8 cellular contexts compared by ENCODE assay signal in genomic region chr1:231337043-231337471, GRCh38. TPM values are rescaled to one million over a fixed set of nuclear protein-coding genes. Genes with fewer than 3 reads are reported as not detected.
DNase-seq lines count a peak whose midpoint lies in the region; ATAC-seq, FAIRE-seq and TF ChIP-seq lines count a peak whose summit lies in the region.

No MANE protein-coding gene starts in this region.

- DNase-seq in A549 (ENCODE audit: low read depth in 1 of 2, low spot score in 1 of 2) (no peak), breast epithelium (ENCODE audit: low spot score in 2 of 2) (peak in 1 of 2 donors; percentile 56), lower leg skin (ENCODE audit: low spot score in 2 of 2) (no peak), tibial artery (peak in 1 of 2 donors; percentile 68), NCI-H1930 (lab: John Stamatoyannopoulos, UW) (no peak), cortex of kidney (lab: John Stamatoyannopoulos, UW) (no peak)

- ATAC-seq in A549 (peak; percentile 37 to 54), GM19397 (IDR thresholded peaks at IDR 0.05; ENCODE audit: unreplicated experiment) (peak; percentile 4)

- TF ChIP-seq CTCF in A549 (IDR thresholded peaks at IDR 0.05), result no peak
- no peak for TF ChIP-seq CTCF in breast epithelium (IDR thresholded peaks at IDR 0.05)
- no peak for TF ChIP-seq CTCF in lower leg skin (IDR thresholded peaks at IDR 0.05)
- TF ChIP-seq CTCF in tibial artery (IDR thresholded peaks at IDR 0.05), result no peak

- no peak for FAIRE-seq in A549 (lab: Jason Lieb, UNC)

- H3K4me2 ChIP-seq in A549, result peak overlapping the region; percentile 93

- H3K4me3 ChIP-seq in A549 (peak overlapping the region; percentile 82), breast epithelium (peak overlapping the region; percentile 72 to 88 (median 77)), lower leg skin (ENCODE audit: low read depth, poor library complexity, severe bottlenecking) (peak overlapping the region; percentile 92), tibial artery (peak overlapping the region; percentile 93 to 97)

- 7% methylated on average over 12 of the region's 32 CpGs for WGBS in A549 (ENCODE audit: missing lambda C conversion rate)
- WGBS in lower leg skin, 2 donors, result 1% methylated on average over 22 to 28 of the region's 32 CpGs

- POLR2A ChIA-PET in A549 (lab: Yijun Ruan, JAX), result interaction anchor here (1.0 to 1.8 kb wide), 5 partner anchors 12 to 694 kb away, joined by 3 to 6 read pairs (median 5); no protein-coding TSS in a partner anchor

- TF ChIP-seq POLR2A in A549 (IDR thresholded peaks at IDR 0.05; ENCODE audit: low read length) (no peak), breast epithelium (IDR thresholded peaks at IDR 0.05) (no peak), lower leg skin (IDR thresholded peaks at IDR 0.05) (no peak)

- no peak for TF ChIP-seq RAD21 in A549 (conservative IDR thresholded peaks at IDR 0.05 in 1 of 2, IDR thresholded peaks at IDR 0.05 in 1 of 2)

- H3K4me1 ChIP-seq in A549 (peaks cover 46% of the 10 kb centered on the region), breast epithelium (peaks cover 0 to 21% of the 10 kb centered on the region in 2 donors), tibial artery (peaks cover 5 to 59% (median 41%) of the 10 kb centered on the region in 4 donors)

- no peaks in the 10 kb centered on the region for H3K27me3 ChIP-seq in breast epithelium
- H3K27me3 ChIP-seq in tibial artery, result no peaks in the 10 kb centered on the region

- CTCF ChIA-PET in A549 (lab: Yijun Ruan, JAX), result interaction anchor here (0.7 to 2.0 kb wide), 4 partner anchors 14 to 270 kb away, joined by 3 to 9 read pairs (median 4); no protein-coding TSS in a partner anchor

- H3K27ac ChIP-seq in A549 (peak overlapping the region; percentile 91 to 95), KOPT-K1 (ENCODE audit: low read depth, low read length, poor library complexity, severe bottlenecking) (peak overlapping the region; percentile 80), breast epithelium (peak overlapping the region; percentile 97 to 98), tibial artery (peak overlapping the region; percentile 79 to 89)

- peaks cover 44% of the 10 kb centered on the region for H3K36me3 ChIP-seq in KOPT-K1 (ENCODE audit: insufficient read depth, low read length)
- no peaks in the 10 kb centered on the region for H3K36me3 ChIP-seq in breast epithelium
- peaks cover 0 to 5% (median 3%) of the 10 kb centered on the region in 3 donors for H3K36me3 ChIP-seq in tibial artery

- no peaks in the 10 kb centered on the region for H3K9me3 ChIP-seq in A549
- H3K9me3 ChIP-seq in KOPT-K1 (ENCODE audit: insufficient read depth, low read length, poor library complexity, severe bottlenecking), result no peaks in the 10 kb centered on the region
- no peaks in the 10 kb centered on the region for H3K9me3 ChIP-seq in breast epithelium
- no peaks in the 10 kb centered on the region for H3K9me3 ChIP-seq in tibial artery

- intact Hi-C loops in breast epithelium (cut with DNase I; ENCODE audit: low total_unique reads), result no loop called here
- intact Hi-C loops in lower leg skin (cut with DNase I; ENCODE audit: low total_unique reads), result no loop called here
- intact Hi-C loops in tibial artery (cut with DNase I; ENCODE audit: low total_unique reads), result loop anchor here (5.0 kb wide), 1 partner anchor 195 kb away; no protein-coding TSS in a partner anchor

- TF ChIP-seq EP300 in A549 (IDR thresholded peaks at IDR 0.05), result no peak

TF ChIP-seq in A549, 52 proteins besides CTCF, POLR2A, EP300 and RAD21:
- TF ChIP-seq NFE2L2 (conservative IDR thresholded peaks at IDR 0.05; ENCODE audit: low read length), result no peak
- TF ChIP-seq KDM5A (IDR thresholded peaks at IDR 0.05), result no peak
- TF ChIP-seq PBX3 (IDR thresholded peaks at IDR 0.05), result no peak
- TF ChIP-seq KDM1A (IDR thresholded peaks at IDR 0.05; ENCODE audit: low read depth), result no peak
- TF ChIP-seq RCOR1 (IDR thresholded peaks at IDR 0.05; ENCODE audit: low read depth, low read length), result no peak
- no peak for TF ChIP-seq CBX8 (IDR thresholded peaks at IDR 0.05)
- no peak for TF ChIP-seq MAX (IDR thresholded peaks at IDR 0.05)
TF ChIP-seq in A549: peak in this region for 0.

RNA-seq across cellular contexts. Expression of gene EXOC8, which starts 0.6 kb away (rescaled TPM):
- polyA plus RNA-seq in A549 (2011; rRNA removed) (7.6 and 7.7 TPM in 2 replicates), A549 (2017; fragmentation: RNase III; extraction: RNeasy Plus Mini Kit Qiagen cat#74134 plus additional on column Dnase treatment) (8.9 to 10.1 TPM (median 9.8 TPM) in 3 replicates)
- polyA plus RNA-seq in A549 (2012; cell fraction: cytosol; rRNA removed), result 2.1 and 2.3 TPM in 2 replicates
- polyA plus RNA-seq in A549 (2012; cell fraction: nucleus; rRNA removed), result 2.8 and 3.6 TPM in 2 replicates
- 12.8 and 13.1 TPM in 2 replicates for polyA minus RNA-seq in A549 (2011; rRNA and poly(A)+ RNA removed)
- total RNA-seq in breast epithelium (10 to 100 TPM; 13.1 to 17.7 (median 15.0) TPM), lower leg skin (10 to 100 TPM; 19.7 to 23.2 (median 22.2) TPM)

RNA-seq across cellular contexts. Expression of gene SPRTN, which starts 1.0 kb away (rescaled TPM):
- polyA plus RNA-seq in A549 (2011; rRNA removed) (17.9 and 21.0 TPM in 2 replicates), A549 (2017; fragmentation: RNase III; extraction: RNeasy Plus Mini Kit Qiagen cat#74134 plus additional on column Dnase treatment) (14.0 to 16.0 TPM (median 14.4 TPM) in 3 replicates)
- 13.4 and 18.0 TPM in 2 replicates for polyA plus RNA-seq in A549 (2012; cell fraction: cytosol; rRNA removed)
- 11.7 and 15.3 TPM in 2 replicates for polyA plus RNA-seq in A549 (2012; cell fraction: nucleus; rRNA removed)
- polyA minus RNA-seq in A549 (2011; rRNA and poly(A)+ RNA removed), result 29.9 and 31.7 TPM in 2 replicates
- total RNA-seq in breast epithelium (10 to 100 TPM; 13.8 to 23.6 (median 15.2) TPM), lower leg skin (10 to 100 TPM; 13.1 to 31.3 (median 20.0) TPM)
